In genomic region chrX:83535417-83536244, GRCh38 we compare ENCODE assay signal across 11 cellular contexts. TPM values are rescaled to one million over a fixed set of nuclear protein-coding genes. Genes with fewer than 3 reads are reported as not detected.
A peak's percentile ranks its signal among the peaks of the same experiment; 100 is the strongest.
DNase-seq lines count a peak whose midpoint lies in the region; ATAC-seq lines count a peak whose summit lies in the region.
"Had no signal": no experiment of that assay in that cellular context is flagged by ENCODE, and none has a peak within 500 bp of the region (broad histone marks: within the 10 kb centered on the region; RNA-seq: fewer than 3 reads in every experiment).

No MANE protein-coding gene starts in this region.

- ATAC-seq in HG03378 (IDR thresholded peaks at IDR 0.05; ENCODE audit: unreplicated experiment) (peak; percentile 82), HG02870 (IDR thresholded peaks at IDR 0.05; ENCODE audit: unreplicated experiment) (no peak)
- ATAC-seq in stimulated activated naive B cell treated with anti-CD40 and anti-IgM and Interleukin-4, amounts not matched to agents 10 μg/mL and 1 μg/mL and 100 μg/mL, for 72 hours (replicated peaks), result no peak
- no peak for ATAC-seq in stimulated activated naive CD8-positive, alpha-beta T cell treated with anti-CD3 and anti-CD28 coated beads, Interleukin-15, Interleukin-2, amounts not matched to agents 100 U/mL and 50 U/mL, for 24 hours
- ATAC-seq: sciatic nerve had no signal

- H3K4me3 Mint-ChIP-seq in activated naive CD4-positive, alpha-beta T cell treated with anti-CD3 and anti-CD28 coated beads, Interleukin-2, amount 10 ng/mL, durations not matched to agents 7 days and 5 days, result peak overlapping the region; percentile 62
- H3K4me3 Mint-ChIP-seq in activated naive CD4-positive, alpha-beta T cell treated with anti-CD3 and anti-CD28 coated beads for 36 hours, result no peak overlapping the region
- peak overlapping the region; percentile 42 for H3K4me3 Mint-ChIP-seq in activated T-helper 2 cell treated with anti-CD3 and anti-CD28 coated beads, Interferon-gamma antibody, Interleukin-2, Interleukin-4, amounts not matched to agents 10 μg/mL and 5 μg/mL and 100 μg/mL, durations not matched to agents 14 hours and 24 hours and 36 hours (ENCODE audit: low read depth)
- peak overlapping the region; percentile 41 to 62 for H3K4me3 Mint-ChIP-seq in stimulated activated naive B cell treated with anti-CD40 and anti-IgM and Interleukin-4, amounts not matched to agents 10 μg/mL and 1 μg/mL and 100 μg/mL, for 72 hours

- intact Hi-C loops in activated naive CD4-positive, alpha-beta T cell treated with anti-CD3 and anti-CD28 coated beads for 36 hours (cut with micrococcal nuclease), result no loop called here
- intact Hi-C loops in activated T-helper 2 cell treated with anti-CD3 and anti-CD28 coated beads, Interferon-gamma antibody, Interleukin-2, Interleukin-4, amounts not matched to agents 10 μg/mL and 5 μg/mL and 100 μg/mL, durations not matched to agents 14 hours and 24 hours and 36 hours (cut with micrococcal nuclease), result no loop called here

- no peaks in the 10 kb centered on the region for H3K36me3 Mint-ChIP-seq in activated naive CD4-positive, alpha-beta T cell treated with anti-CD3 and anti-CD28 coated beads, Interleukin-2, amount 10 ng/mL, durations not matched to agents 7 days and 5 days
- H3K36me3 Mint-ChIP-seq in activated naive CD4-positive, alpha-beta T cell treated with anti-CD3 and anti-CD28 coated beads for 36 hours (ENCODE audit: low read depth), result no peaks in the 10 kb centered on the region
- H3K36me3 Mint-ChIP-seq in activated T-helper 2 cell treated with anti-CD3 and anti-CD28 coated beads, Interferon-gamma antibody, Interleukin-2, Interleukin-4, amounts not matched to agents 10 μg/mL and 5 μg/mL and 100 μg/mL, durations not matched to agents 14 hours and 24 hours and 36 hours (ENCODE audit: low read depth), result no peaks in the 10 kb centered on the region
- no peaks in the 10 kb centered on the region for H3K36me3 Mint-ChIP-seq in stimulated activated naive B cell treated with anti-CD40 and anti-IgM and Interleukin-4, amounts not matched to agents 10 μg/mL and 1 μg/mL and 100 μg/mL, for 72 hours

- CTCF ChIA-PET in activated naive CD4-positive, alpha-beta T cell treated with anti-CD3 and anti-CD28 coated beads, Interleukin-2, amount 10 ng/mL, durations not matched to agents 7 days and 5 days (lab: Charles Lee), result no interaction called here
- CTCF ChIA-PET in activated naive CD4-positive, alpha-beta T cell treated with anti-CD3 and anti-CD28 coated beads for 36 hours (lab: Charles Lee), result no interaction called here

- no peak for DNase-seq in activated naive CD4-positive, alpha-beta T cell treated with anti-CD3 and anti-CD28 coated beads, Interleukin-2, amount 10 ng/mL, durations not matched to agents 7 days and 5 days
- DNase-seq in activated naive CD4-positive, alpha-beta T cell treated with anti-CD3 and anti-CD28 coated beads for 36 hours, result no peak
- no peak for DNase-seq in activated T-helper 2 cell treated with anti-CD3 and anti-CD28 coated beads, Interferon-gamma antibody, Interleukin-2, Interleukin-4, amounts not matched to agents 10 μg/mL and 5 μg/mL and 100 μg/mL, durations not matched to agents 14 hours and 24 hours and 36 hours (ENCODE audit: low spot score)
- DNase-seq in stimulated activated naive B cell treated with anti-CD40 and anti-IgM and Interleukin-4, amounts not matched to agents 10 μg/mL and 1 μg/mL and 100 μg/mL, for 72 hours, result no peak
- no peak for DNase-seq in NK-92 treated with Interleukin-12 subunit alpha and Interleukin-12 subunit beta, amount 100 ng/mL, for 24 hours (lab: John Stamatoyannopoulos, UW)
- no peak for DNase-seq in stimulated activated naive CD8-positive, alpha-beta T cell treated with anti-CD3 and anti-CD28 coated beads, Interleukin-15, Interleukin-2, amounts not matched to agents 100 U/mL and 50 U/mL, for 24 hours
- DNase-seq: NCI-H82 had no signal

- H3K27me3 Mint-ChIP-seq in activated naive CD4-positive, alpha-beta T cell treated with anti-CD3 and anti-CD28 coated beads, Interleukin-2, amount 10 ng/mL, durations not matched to agents 7 days and 5 days, result no peaks in the 10 kb centered on the region
- H3K27me3 Mint-ChIP-seq in activated naive CD4-positive, alpha-beta T cell treated with anti-CD3 and anti-CD28 coated beads for 36 hours (ENCODE audit: low read depth), result no peaks in the 10 kb centered on the region
- H3K27me3 Mint-ChIP-seq in activated T-helper 2 cell treated with anti-CD3 and anti-CD28 coated beads, Interferon-gamma antibody, Interleukin-2, Interleukin-4, amounts not matched to agents 10 μg/mL and 5 μg/mL and 100 μg/mL, durations not matched to agents 14 hours and 24 hours and 36 hours (ENCODE audit: low read depth), result no peaks in the 10 kb centered on the region
- H3K27me3 Mint-ChIP-seq in stimulated activated naive B cell treated with anti-CD40 and anti-IgM and Interleukin-4, amounts not matched to agents 10 μg/mL and 1 μg/mL and 100 μg/mL, for 72 hours, result no peaks in the 10 kb centered on the region

- H3K4me1 Mint-ChIP-seq in activated naive CD4-positive, alpha-beta T cell treated with anti-CD3 and anti-CD28 coated beads, Interleukin-2, amount 10 ng/mL, durations not matched to agents 7 days and 5 days, result no peaks in the 10 kb centered on the region
- no peaks in the 10 kb centered on the region for H3K4me1 Mint-ChIP-seq in activated naive CD4-positive, alpha-beta T cell treated with anti-CD3 and anti-CD28 coated beads for 36 hours (ENCODE audit: low read depth)
- H3K4me1 Mint-ChIP-seq in activated T-helper 2 cell treated with anti-CD3 and anti-CD28 coated beads, Interferon-gamma antibody, Interleukin-2, Interleukin-4, amounts not matched to agents 10 μg/mL and 5 μg/mL and 100 μg/mL, durations not matched to agents 14 hours and 24 hours and 36 hours (ENCODE audit: low read depth), result no peaks in the 10 kb centered on the region
- H3K4me1 Mint-ChIP-seq in stimulated activated naive B cell treated with anti-CD40 and anti-IgM and Interleukin-4, amounts not matched to agents 10 μg/mL and 1 μg/mL and 100 μg/mL, for 72 hours, result no peaks in the 10 kb centered on the region

- H3K27ac Mint-ChIP-seq in activated naive CD4-positive, alpha-beta T cell treated with anti-CD3 and anti-CD28 coated beads, Interleukin-2, amount 10 ng/mL, durations not matched to agents 7 days and 5 days, result no peak overlapping the region
- no peak overlapping the region for H3K27ac Mint-ChIP-seq in activated naive CD4-positive, alpha-beta T cell treated with anti-CD3 and anti-CD28 coated beads for 36 hours
- no peak overlapping the region for H3K27ac Mint-ChIP-seq in activated T-helper 2 cell treated with anti-CD3 and anti-CD28 coated beads, Interferon-gamma antibody, Interleukin-2, Interleukin-4, amounts not matched to agents 10 μg/mL and 5 μg/mL and 100 μg/mL, durations not matched to agents 14 hours and 24 hours and 36 hours
- no peak overlapping the region for H3K27ac Mint-ChIP-seq in stimulated activated naive B cell treated with anti-CD40 and anti-IgM and Interleukin-4, amounts not matched to agents 10 μg/mL and 1 μg/mL and 100 μg/mL, for 72 hours

- H3K9me3 Mint-ChIP-seq in activated naive CD4-positive, alpha-beta T cell treated with anti-CD3 and anti-CD28 coated beads, Interleukin-2, amount 10 ng/mL, durations not matched to agents 7 days and 5 days, result no peaks in the 10 kb centered on the region
- no peaks in the 10 kb centered on the region for H3K9me3 Mint-ChIP-seq in activated naive CD4-positive, alpha-beta T cell treated with anti-CD3 and anti-CD28 coated beads for 36 hours
- H3K9me3 Mint-ChIP-seq in activated T-helper 2 cell treated with anti-CD3 and anti-CD28 coated beads, Interferon-gamma antibody, Interleukin-2, Interleukin-4, amounts not matched to agents 10 μg/mL and 5 μg/mL and 100 μg/mL, durations not matched to agents 14 hours and 24 hours and 36 hours, result no peaks in the 10 kb centered on the region
- H3K9me3 Mint-ChIP-seq in stimulated activated naive B cell treated with anti-CD40 and anti-IgM and Interleukin-4, amounts not matched to agents 10 μg/mL and 1 μg/mL and 100 μg/mL, for 72 hours, result no peaks in the 10 kb centered on the region

RNA-seq across cellular contexts. Expression of gene POU3F4, which starts 27.5 kb away (rescaled TPM):
- not detected for total RNA-seq in activated naive CD4-positive, alpha-beta T cell treated with anti-CD3 and anti-CD28 coated beads for 36 hours
- not detected in 2 replicates for total RNA-seq in activated T-helper 2 cell treated with anti-CD3 and anti-CD28 coated beads, Interferon-gamma antibody, Interleukin-2, Interleukin-4, amounts not matched to agents 10 μg/mL and 5 μg/mL and 100 μg/mL, durations not matched to agents 14 hours and 24 hours and 36 hours
- total RNA-seq: glomerular endothelial cell, sciatic nerve had no signal
